1 cellular context compared by ENCODE assay signal in genomic region chr1:11078631-11079030, GRCh38.
TF ChIP-seq lines count a peak whose summit lies in the region.

No MANE protein-coding gene starts in this region.

TF ChIP-seq in GM23338, 12 proteins besides CTCF, POLR2A, EP300 and RAD21 (continued from another document):
- TF ChIP-seq REST (IDR thresholded peaks at IDR 0.05; ENCODE audit: unreplicated experiment): no peak
- no peak for TF ChIP-seq CREB1 (CRISPR knock-in tag; IDR thresholded peaks at IDR 0.05; ENCODE audit: low read depth)
- TF ChIP-seq POLR2AphosphoS5 (IDR thresholded peaks at IDR 0.05; ENCODE audit: low read depth): no peak
- no peak for TF ChIP-seq ZNF462 (CRISPR knock-in tag; IDR thresholded peaks at IDR 0.05)
- TF ChIP-seq JUNB (IDR thresholded peaks at IDR 0.05; ENCODE audit: unreplicated experiment): no peak
- TF ChIP-seq EZH2phosphoT487 (IDR thresholded peaks at IDR 0.05; ENCODE audit: unreplicated experiment): no peak
- no peak for TF ChIP-seq NANOG (IDR thresholded peaks at IDR 0.05; ENCODE audit: borderline replicate concordance)
